In genomic region chr1:243734311-243734700, GRCh38 we compare ENCODE assay signal across 20 cellular contexts.
DNase-seq lines count a peak whose midpoint lies in the region; ATAC-seq, FAIRE-seq and TF ChIP-seq lines count a peak whose summit lies in the region.
"Had no signal": no experiment of that assay in that cellular context is flagged by ENCODE, and none has a peak within 500 bp of the region (broad histone marks: within the 10 kb centered on the region; RNA-seq: fewer than 3 reads in every experiment).

No MANE protein-coding gene starts in this region.

- H3K4me1 ChIP-seq in spleen (peaks cover 0 to 56% (median 20%) of the 10 kb centered on the region in 6 donors), small intestine (ENCODE audit: control insufficient read depth in 2 of 2, insufficient read depth in 1 of 2, low read depth in 1 of 2, low read length in 1 of 2) (no peaks in the 10 kb centered on the region)
- H3K4me1 ChIP-seq in CD8-positive, alpha-beta T cell (ENCODE audit: insufficient read depth, low read length), result no peaks in the 10 kb centered on the region
- H3K4me1 ChIP-seq: colonic mucosa had no signal

- no peak for TF ChIP-seq CTCF in spleen (IDR thresholded peaks at IDR 0.05 in 8 of 11, conservative IDR thresholded peaks at IDR 0.05 in 3 of 11)
- no peak for TF ChIP-seq CTCF in CD8-positive, alpha-beta T cell (IDR thresholded peaks at IDR 0.05)

- CTCF ChIA-PET in CD8-positive, alpha-beta T cell (lab: Charles Lee), result no interaction called here

- H3K27me3 Mint-ChIP-seq in activated naive CD8-positive, alpha-beta T cell treated with anti-CD3 and anti-CD28 coated beads, Interleukin-2, amount 50 U/mL, for 24 hours, result no peaks in the 10 kb centered on the region
- H3K27me3 Mint-ChIP-seq in activated naive CD8-positive, alpha-beta T cell treated with anti-CD3 and anti-CD28 coated beads for 36 hours, result no peaks in the 10 kb centered on the region
- no peaks in the 10 kb centered on the region for H3K27me3 Mint-ChIP-seq in CD8-positive, alpha-beta T cell (ENCODE audit: low read depth)

- peaks cover 0 to 6% (median 0%) of the 10 kb centered on the region in 8 donors for H3K9me3 ChIP-seq in spleen
- no peaks in the 10 kb centered on the region for H3K9me3 ChIP-seq in CD8-positive, alpha-beta T cell (ENCODE audit: low read length)
- no peaks in the 10 kb centered on the region for H3K9me3 ChIP-seq in small intestine (ENCODE audit: control insufficient read depth, low read depth)
- H3K9me3 ChIP-seq: ascending aorta, colonic mucosa, stomach had no signal

- H3K4me3 Mint-ChIP-seq in activated naive CD8-positive, alpha-beta T cell treated with anti-CD3 and anti-CD28 coated beads, Interleukin-2, amount 50 U/mL, for 24 hours, result no peak overlapping the region
- no peak overlapping the region for H3K4me3 Mint-ChIP-seq in activated naive CD8-positive, alpha-beta T cell treated with anti-CD3 and anti-CD28 coated beads for 36 hours
- H3K4me3 Mint-ChIP-seq in CD8-positive, alpha-beta T cell, result no peak overlapping the region
- H3K4me3 Mint-ChIP-seq: GM23338 had no signal

- peak; percentile 48 for ATAC-seq in activated naive CD8-positive, alpha-beta T cell treated with anti-CD3 and anti-CD28 coated beads, Interleukin-2, amount 50 U/mL, for 24 hours
- no peak for ATAC-seq in CD8-positive, alpha-beta T cell
- ATAC-seq in GM21737 (IDR thresholded peaks at IDR 0.05; ENCODE audit: unreplicated experiment), result no peak
- ATAC-seq: GM23338, left lung, right cardiac atrium had no signal

- H3K27ac ChIP-seq in epithelial cell of prostate (peak overlapping the region; percentile 19), spleen (peak overlapping the region in 5 of 8 donors; percentile 35 to 81 (median 67)), small intestine (ENCODE audit: low read depth in 1 of 2, low read length in 1 of 2) (no peak overlapping the region)
- H3K27ac ChIP-seq in CD8-positive, alpha-beta T cell (ENCODE audit: low read depth, low read length), result no peak overlapping the region
- H3K27ac ChIP-seq: ascending aorta, colonic mucosa, stomach had no signal

- intact Hi-C loops in spleen (cut with DNase I; ENCODE audit: low total_unique reads), result no loop called here
- intact Hi-C loops in CD8-positive, alpha-beta T cell (cut with DNase I, micrococcal nuclease), result no loop called here

- 61 to 80% (median 70%) methylated on average over 3 of the region's 3 CpGs for WGBS in spleen, 5 donors
- 55 to 69% (median 65%) methylated on average over 3 of the region's 3 CpGs for WGBS in small intestine, 3 donors

- FAIRE-seq in small intestine (lab: Jason Lieb, UNC), result no peak
- FAIRE-seq: frontal cortex had no signal

- no peak for DNase-seq in activated naive CD8-positive, alpha-beta T cell treated with anti-CD3 and anti-CD28 coated beads, Interleukin-2, amount 50 U/mL, for 24 hours
- no peak for DNase-seq in activated naive CD8-positive, alpha-beta T cell treated with anti-CD3 and anti-CD28 coated beads for 36 hours
- peak; percentile 97 for DNase-seq in NCI-H1694 (lab: John Stamatoyannopoulos, UW)
- DNase-seq in epithelial cell of prostate (ENCODE audit: low read depth, low spot score), result peak; percentile 50
- DNase-seq in spleen, result no peak
- no peak for DNase-seq in CD8-positive, alpha-beta T cell
- no peak for DNase-seq in small intestine
- DNase-seq: activated CD4-positive, alpha-beta T cell treated with anti-CD3 and anti-CD28 coated beads for 4 hours; activated CD8-positive, alpha-beta memory T cell treated with anti-CD3 and anti-CD28 coated beads, Interleukin-2, amount 50 U/mL, for 4 hours; activated effector memory CD4-positive, alpha-beta T cell treated with anti-CD3 and anti-CD28 coated beads, Interleukin-2, amount 50 U/mL, for 16 hours; colonic mucosa; EL; left lung; NCI-H1105 treated with DMSO at 0.1 percent for 48 hours; right cardiac atrium; stomach had no signal

- H3K27ac Mint-ChIP-seq in activated naive CD8-positive, alpha-beta T cell treated with anti-CD3 and anti-CD28 coated beads, Interleukin-2, amount 50 U/mL, for 24 hours, result no peak overlapping the region
- no peak overlapping the region for H3K27ac Mint-ChIP-seq in activated naive CD8-positive, alpha-beta T cell treated with anti-CD3 and anti-CD28 coated beads for 36 hours
- no peak overlapping the region for H3K27ac Mint-ChIP-seq in CD8-positive, alpha-beta T cell
- H3K27ac Mint-ChIP-seq: GM23338 had no signal

- H3K27me3 ChIP-seq in spleen (replicated peaks in 1 of 7), result no peaks in the 10 kb centered on the region
- H3K27me3 ChIP-seq in CD8-positive, alpha-beta T cell (ENCODE audit: insufficient read depth, low read length), result no peaks in the 10 kb centered on the region
- H3K27me3 ChIP-seq in small intestine (ENCODE audit: control insufficient read depth in 2 of 2, insufficient read depth in 2 of 2, low read length in 2 of 2), result no peaks in the 10 kb centered on the region
- H3K27me3 ChIP-seq: ascending aorta, colonic mucosa, left lung, stomach had no signal

- peaks cover 0 to 9% (median 0%) of the 10 kb centered on the region in 6 donors for H3K36me3 ChIP-seq in spleen
- no peaks in the 10 kb centered on the region for H3K36me3 ChIP-seq in CD8-positive, alpha-beta T cell (ENCODE audit: insufficient read depth, low read length)
- H3K36me3 ChIP-seq in small intestine (ENCODE audit: control insufficient read depth in 2 of 2, insufficient read depth in 2 of 2, low read length in 2 of 2), result no peaks in the 10 kb centered on the region
- H3K36me3 ChIP-seq: ascending aorta, colonic mucosa, left lung, stomach had no signal

- peaks cover 12% of the 10 kb centered on the region for H3K36me3 Mint-ChIP-seq in activated naive CD8-positive, alpha-beta T cell treated with anti-CD3 and anti-CD28 coated beads, Interleukin-2, amount 50 U/mL, for 24 hours (ENCODE audit: low read depth)
- H3K36me3 Mint-ChIP-seq in activated naive CD8-positive, alpha-beta T cell treated with anti-CD3 and anti-CD28 coated beads for 36 hours, result peaks cover 14% of the 10 kb centered on the region
- peaks cover 19% of the 10 kb centered on the region for H3K36me3 Mint-ChIP-seq in CD8-positive, alpha-beta T cell

- no peak for TF ChIP-seq POLR2A in spleen (IDR thresholded peaks at IDR 0.05)

- peaks cover 16% of the 10 kb centered on the region for H3K4me1 Mint-ChIP-seq in activated naive CD8-positive, alpha-beta T cell treated with anti-CD3 and anti-CD28 coated beads, Interleukin-2, amount 50 U/mL, for 24 hours
- H3K4me1 Mint-ChIP-seq in activated naive CD8-positive, alpha-beta T cell treated with anti-CD3 and anti-CD28 coated beads for 36 hours, result peaks cover 12% of the 10 kb centered on the region
- peaks cover 30% of the 10 kb centered on the region for H3K4me1 Mint-ChIP-seq in CD8-positive, alpha-beta T cell (ENCODE audit: low read depth)

- H3K4me3 ChIP-seq in spleen, result no peak overlapping the region
- H3K4me3 ChIP-seq in CD8-positive, alpha-beta T cell (ENCODE audit: low read depth, low read length), result no peak overlapping the region
- H3K4me3 ChIP-seq in small intestine (ENCODE audit: low read depth in 1 of 2, low read length in 2 of 2), result no peak overlapping the region
- H3K4me3 ChIP-seq: ascending aorta, colonic mucosa, GM23338, left lung, stomach had no signal

- peaks cover 5% of the 10 kb centered on the region for H3K9me3 Mint-ChIP-seq in activated naive CD8-positive, alpha-beta T cell treated with anti-CD3 and anti-CD28 coated beads, Interleukin-2, amount 50 U/mL, for 24 hours
- H3K9me3 Mint-ChIP-seq in activated naive CD8-positive, alpha-beta T cell treated with anti-CD3 and anti-CD28 coated beads for 36 hours, result peaks cover 5% of the 10 kb centered on the region
- H3K9me3 Mint-ChIP-seq in CD8-positive, alpha-beta T cell, result no peaks in the 10 kb centered on the region

- POLR2A ChIA-PET in CD8-positive, alpha-beta T cell (lab: Charles Lee), result no interaction called here

Comparison
In these comparisons a context has a peak if more than half of its experiments do, and no peak if none do; other contexts are left out.
1. DNase-seq: peak in NCI-H1694 (single experiment) and epithelial cell of prostate (single experiment); none in activated naive CD8-positive, alpha-beta T cell treated with anti-CD3 and anti-CD28 coated beads, Interleukin-2, amount 50 U/mL, for 24 hours (single experiment), activated naive CD8-positive, alpha-beta T cell treated with anti-CD3 and anti-CD28 coated beads for 36 hours (single experiment), spleen (single experiment), CD8-positive, alpha-beta T cell (0 of 7) and small intestine (single experiment).
2. H3K27ac ChIP-seq: peak in epithelial cell of prostate (single experiment) and spleen (5 of 8); none in CD8-positive, alpha-beta T cell (single experiment) and small intestine (0 of 2).